In the genomic region with DNA sequence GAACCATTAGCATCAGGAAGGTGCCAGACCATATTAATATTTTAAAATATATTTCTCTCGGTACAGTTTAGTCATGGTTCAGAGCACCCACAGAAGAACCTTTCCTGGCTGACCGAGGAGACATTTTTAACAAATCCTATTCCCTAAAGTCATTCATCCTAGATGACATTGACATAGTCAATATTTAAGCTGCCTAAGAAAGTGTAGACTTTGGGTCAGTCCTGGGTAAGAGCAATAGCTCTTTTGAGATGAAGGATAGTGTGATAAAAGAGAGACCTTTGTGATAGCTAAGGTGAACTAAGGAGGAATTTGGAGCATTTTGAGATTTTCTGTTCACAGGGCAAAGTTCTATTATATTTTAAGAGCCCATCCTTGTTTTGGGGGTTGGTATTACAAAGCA, we compare ENCODE assay signal across 9 cellular contexts. TPM values are rescaled to one million over a fixed set of nuclear protein-coding genes. Genes with fewer than 3 reads are reported as not detected.
DNase-seq lines count a peak whose midpoint lies in the region; ATAC-seq, FAIRE-seq and TF ChIP-seq lines count a peak whose summit lies in the region.
"Had no signal": no experiment of that assay in that cellular context is flagged by ENCODE, and none has a peak within 500 bp of the region (broad histone marks: within the 10 kb centered on the region; RNA-seq: fewer than 3 reads in every experiment).

No MANE protein-coding gene starts in this region.

- DNase-seq in Calu3 (no peak), caudate nucleus (lab: John Stamatoyannopoulos, UW) (no peak), pancreas (no peak), A172 (ENCODE audit: low spot score) (no peak)
- no peak for DNase-seq in effector memory CD4-positive, alpha-beta T cell

- H3K9me3 Mint-ChIP-seq in Calu3 (ENCODE audit: low read depth, unreplicated experiment) = no peaks in the 10 kb centered on the region

- peaks cover 15% of the 10 kb centered on the region for H3K36me3 Mint-ChIP-seq in Calu3 (ENCODE audit: insufficient read depth, unreplicated experiment)

- H3K27me3 ChIP-seq in pancreas = no peaks in the 10 kb centered on the region
- H3K27me3 ChIP-seq in effector memory CD4-positive, alpha-beta T cell (replicated peaks; ENCODE audit: control insufficient read depth, insufficient read depth, low read length, poor library complexity, severe bottlenecking) = no peaks in the 10 kb centered on the region

- ATAC-seq in HG02798 (IDR thresholded peaks at IDR 0.05; ENCODE audit: poor library complexity, unreplicated experiment) (peak; percentile 9), pancreas (peak in 2 of 4 donors; percentile 3 to 8), GM21515 (IDR thresholded peaks at IDR 0.05; ENCODE audit: unreplicated experiment) (no peak), HG03457 (IDR thresholded peaks at IDR 0.05; ENCODE audit: unreplicated experiment) (no peak)

- TF ChIP-seq CTCF in Calu3 (IDR thresholded peaks at IDR 0.05; ENCODE audit: unreplicated experiment) (no peak), pancreas (IDR thresholded peaks at IDR 0.05) (no peak)

- no peaks in the 10 kb centered on the region for H3K36me3 ChIP-seq in pancreas
- no peaks in the 10 kb centered on the region for H3K36me3 ChIP-seq in effector memory CD4-positive, alpha-beta T cell (ENCODE audit: control insufficient read depth, insufficient read depth, low read length)
- H3K36me3 ChIP-seq: thoracic aorta had no signal

- H3K4me1 Mint-ChIP-seq in Calu3 (ENCODE audit: low read depth, unreplicated experiment) = peaks cover 14% of the 10 kb centered on the region

- WGBS in pancreas, 2 donors = 50% methylated on average over 2 of the region's 2 CpGs

- intact Hi-C loops in Calu3 (cut with micrococcal nuclease; ENCODE audit: unreplicated experiment) (no loop called here), pancreas (cut with DNase I) (no loop called here)

- peaks cover 16 to 31% (median 17%) of the 10 kb centered on the region in 3 donors for H3K4me1 ChIP-seq in pancreas
- peaks cover 40% of the 10 kb centered on the region for H3K4me1 ChIP-seq in effector memory CD4-positive, alpha-beta T cell (ENCODE audit: control insufficient read depth, insufficient read depth, low read length, poor library complexity, severe bottlenecking)

- FAIRE-seq in pancreas (lab: Jason Lieb, UNC) = no peak

- no peak overlapping the region for H3K4me3 Mint-ChIP-seq in Calu3 (ENCODE audit: low read depth, unreplicated experiment)

- H3K27ac Mint-ChIP-seq in Calu3 (ENCODE audit: unreplicated experiment) = peak overlapping the region; percentile 47

- BruUV-seq in Calu3 (replicated peaks; lab: Mats Ljungman, UMichigan) = no TSS peak

- H3K27ac ChIP-seq in caudate nucleus (ENCODE audit: low read depth, low read length) (peak overlapping the region; percentile 48), pancreas (peak overlapping the region in 3 of 4 donors; percentile 6 to 62 (median 62))
- no peak overlapping the region for H3K27ac ChIP-seq in effector memory CD4-positive, alpha-beta T cell (ENCODE audit: insufficient read depth, low read length, poor library complexity, severe bottlenecking)

- no peaks in the 10 kb centered on the region for H3K9me3 ChIP-seq in pancreas
- no peaks in the 10 kb centered on the region for H3K9me3 ChIP-seq in effector memory CD4-positive, alpha-beta T cell (ENCODE audit: control insufficient read depth, low read length)
- H3K9me3 ChIP-seq: thoracic aorta had no signal

- H3K27me3 Mint-ChIP-seq in Calu3 (ENCODE audit: unreplicated experiment) = no peaks in the 10 kb centered on the region

- CTCF ChIA-PET in Calu3 (lab: Charles Lee) = interaction anchor here (1.5 kb wide), 1 partner anchor 146 kb away, joined by 4 read pairs; no protein-coding TSS in a partner anchor

- H3K4me3 ChIP-seq in pancreas = no peak overlapping the region
- H3K4me3 ChIP-seq in effector memory CD4-positive, alpha-beta T cell (ENCODE audit: insufficient read depth, low read depth, low read length, poor library complexity, severe bottlenecking) = no peak overlapping the region
- H3K4me3 ChIP-seq: thoracic aorta had no signal

RNA-seq across cellular contexts. Expression of a gene that starts 47.5 kb away (rescaled TPM):
- 48.9 and 50.6 TPM in 2 replicates for total RNA-seq in Calu3 (2022)
- 10 to 100 TPM; 10.9 to 25.2 (median 13.9) TPM for total RNA-seq in pancreas
- polyA plus RNA-seq in pancreas = 1 to 10 TPM; 4.2 to 6.0 TPM
- 10.8 and 11.1 TPM in 2 replicates for total RNA-seq in A172 (2014; rRNA removed; shearing (Covaris generic))
